ENCODE assay signal across 9 cellular contexts in genomic region chr2:71716697-71717624, GRCh38.
DNase-seq lines count a peak whose midpoint lies in the region; ATAC-seq, FAIRE-seq and TF ChIP-seq lines count a peak whose summit lies in the region.
"Had no signal": no experiment of that assay in that cellular context is flagged by ENCODE, and none has a peak within 500 bp of the region (broad histone marks: within the 10 kb centered on the region; RNA-seq: fewer than 3 reads in every experiment).

No MANE protein-coding gene starts in this region.

- ATAC-seq in K562 (no peak), thoracic aorta (ENCODE audit: insufficient number of reproducible peaks, low FRiP score, low read depth) (peak; percentile 81)
- no peak for ATAC-seq in activated naive CD8-positive, alpha-beta T cell treated with anti-CD3 and anti-CD28 coated beads, Interleukin-2, amount 50 U/mL, for 24 hours

- peaks cover 7 to 40% of the 10 kb centered on the region in 2 experiments; a peak in 4 of 5 replicates for H3K27me3 ChIP-seq in K562 (ENCODE audit: control insufficient read depth in 2 of 2, insufficient read depth in 2 of 2, low read length in 2 of 2)
- no peaks in the 10 kb centered on the region for H3K27me3 ChIP-seq in thoracic aorta (replicated peaks; ENCODE audit: insufficient read depth)
- H3K27me3 ChIP-seq in HAP-1 (ENCODE audit: low read depth), result no peaks in the 10 kb centered on the region
- H3K27me3 ChIP-seq in CD8-positive, alpha-beta memory T cell (ENCODE audit: insufficient read depth, low read length, poor library complexity, severe bottlenecking), result no peaks in the 10 kb centered on the region

- intact Hi-C loops in K562 (cut with micrococcal nuclease), result no loop called here

- H3K36me3 ChIP-seq in K562 (ENCODE audit: control insufficient read depth, insufficient read depth, low read length), result no peaks in the 10 kb centered on the region
- no peaks in the 10 kb centered on the region for H3K36me3 ChIP-seq in thoracic aorta
- H3K36me3 ChIP-seq in HAP-1 (replicated peaks), result no peaks in the 10 kb centered on the region
- H3K36me3 ChIP-seq in CD8-positive, alpha-beta memory T cell (ENCODE audit: insufficient read depth, low read length), result no peaks in the 10 kb centered on the region
- H3K36me3 ChIP-seq: neutrophil had no signal

- CTCF ChIA-PET in K562 (lab: Yijun Ruan, JAX; ENCODE audit: low intra/inter-chr PET ratio), result no interaction called here
- CTCF ChIA-PET in CD8-positive, alpha-beta memory T cell (lab: Charles Lee), result no interaction called here

- no peaks in the 10 kb centered on the region for H3K4me1 Mint-ChIP-seq in CD8-positive, alpha-beta memory T cell
- no peaks in the 10 kb centered on the region for H3K4me1 Mint-ChIP-seq in activated naive CD8-positive, alpha-beta T cell treated with anti-CD3 and anti-CD28 coated beads, Interleukin-2, amount 50 U/mL, for 24 hours

- H3K4me3 Mint-ChIP-seq in CD8-positive, alpha-beta memory T cell, result no peak overlapping the region
- no peak overlapping the region for H3K4me3 Mint-ChIP-seq in activated naive CD8-positive, alpha-beta T cell treated with anti-CD3 and anti-CD28 coated beads, Interleukin-2, amount 50 U/mL, for 24 hours

- TF ChIP-seq POLR2A in K562 (conservative IDR thresholded peaks at IDR 0.05), result no peak

- no peaks in the 10 kb centered on the region for H3K79me2 ChIP-seq in K562 (ENCODE audit: control insufficient read depth, insufficient read depth, low read length)

- H3K27me3 Mint-ChIP-seq in CD8-positive, alpha-beta memory T cell, result peaks cover 8 to 17% of the 10 kb centered on the region in 2 donors
- no peaks in the 10 kb centered on the region for H3K27me3 Mint-ChIP-seq in activated naive CD8-positive, alpha-beta T cell treated with anti-CD3 and anti-CD28 coated beads, Interleukin-2, amount 50 U/mL, for 24 hours

- H2AFZ ChIP-seq in K562 (ENCODE audit: low read depth, low read length), result no peak overlapping the region

- H3K9ac ChIP-seq in K562 (ENCODE audit: insufficient read depth in 1 of 2, low read depth in 2 of 2, low read length in 2 of 2), result no peak overlapping the region

- DNase-seq in HS-27A (ENCODE audit: low read depth), result peak; percentile 59
- peak in 2 of 4 experiments; percentile 8 to 17 for DNase-seq in K562 (ENCODE audit: extremely low read depth in 1 of 4, low spot score in 3 of 4)
- DNase-seq in iris pigment epithelial cell (ENCODE audit: low read depth), result peak; percentile 69
- DNase-seq in thoracic aorta (ENCODE audit: low spot score), result peak; percentile 94
- no peak for DNase-seq in HAP-1 (ENCODE audit: low spot score in 2 of 2)
- no peak for DNase-seq in CD8-positive, alpha-beta memory T cell
- no peak for DNase-seq in activated naive CD8-positive, alpha-beta T cell treated with anti-CD3 and anti-CD28 coated beads, Interleukin-2, amount 50 U/mL, for 24 hours
- DNase-seq in GOT3 (lab: John Stamatoyannopoulos, UW), result no peak

- no peak for TF ChIP-seq RAD21 in K562 (CRISPR knock-in tag; conservative IDR thresholded peaks at IDR 0.05 in 1 of 2, IDR thresholded peaks at IDR 0.05 in 1 of 2)

- H3K36me3 Mint-ChIP-seq in CD8-positive, alpha-beta memory T cell, result no peaks in the 10 kb centered on the region
- H3K36me3 Mint-ChIP-seq in activated naive CD8-positive, alpha-beta T cell treated with anti-CD3 and anti-CD28 coated beads, Interleukin-2, amount 50 U/mL, for 24 hours (ENCODE audit: low read depth), result no peaks in the 10 kb centered on the region

- H3K4me1 ChIP-seq in K562 (replicated peaks in 1 of 2; ENCODE audit: control insufficient read depth in 2 of 2, insufficient read depth in 2 of 2, low read length in 2 of 2) (peaks cover 0 to 3% of the 10 kb centered on the region in 2 experiments; a peak in 1 of 5 replicates), thoracic aorta (ENCODE audit: control insufficient read depth in 1 of 2, low read depth in 2 of 2) (peaks cover 66 to 92% of the 10 kb centered on the region in 2 donors), HAP-1 (no peaks in the 10 kb centered on the region)
- H3K4me1 ChIP-seq in CD8-positive, alpha-beta memory T cell (ENCODE audit: insufficient read depth, low read length), result no peaks in the 10 kb centered on the region

- POLR2A ChIA-PET in K562 (lab: Yijun Ruan, JAX), result no interaction called here
- POLR2A ChIA-PET in CD8-positive, alpha-beta memory T cell (lab: Charles Lee), result no interaction called here

- H3K9me3 Mint-ChIP-seq in CD8-positive, alpha-beta memory T cell, result peaks cover 0 to 3% (median 0%) of the 10 kb centered on the region in 5 donors
- H3K9me3 Mint-ChIP-seq in activated naive CD8-positive, alpha-beta T cell treated with anti-CD3 and anti-CD28 coated beads, Interleukin-2, amount 50 U/mL, for 24 hours, result peaks cover under 1% of the 10 kb centered on the region

- 5% methylated on average over 15 of the region's 17 CpGs for WGBS in K562 (ENCODE audit: insufficient coverage, low coverage, missing lambda C conversion rate)

- H4K20me1 ChIP-seq in K562 (replicated peaks; ENCODE audit: control insufficient read depth, insufficient read depth, low read length), result no peaks in the 10 kb centered on the region

- no peak for TF ChIP-seq EP300 in K562 (IDR thresholded peaks at IDR 0.05; ENCODE audit: low read length)

- in situ Hi-C loops in K562 (cut with MboI) (no loop called here), HAP-1 (cut with MboI; ENCODE audit: low sequenced_read_pairs) (no loop called here)

- H3K27ac ChIP-seq in K562 (ENCODE audit: extremely low read depth, low read depth, low read length), result no peak overlapping the region
- peak overlapping the region; percentile 81 to 87 for H3K27ac ChIP-seq in thoracic aorta
- no peak overlapping the region for H3K27ac ChIP-seq in CD8-positive, alpha-beta memory T cell (ENCODE audit: low read depth, low read length)
- H3K27ac ChIP-seq: neutrophil had no signal

- no peak overlapping the region for H3K4me2 ChIP-seq in K562 (ENCODE audit: insufficient read depth, low read length)

- H3K4me3 ChIP-seq in K562, result no peak overlapping the region
- no peak overlapping the region for H3K4me3 ChIP-seq in thoracic aorta
- no peak overlapping the region for H3K4me3 ChIP-seq in HAP-1
- H3K4me3 ChIP-seq in CD8-positive, alpha-beta memory T cell (ENCODE audit: low read length), result no peak overlapping the region

- no peaks in the 10 kb centered on the region for H3K9me1 ChIP-seq in K562 (ENCODE audit: control insufficient read depth, insufficient read depth, low read length)

- FAIRE-seq in K562 (lab: Jason Lieb, UNC), result no peak

- no TSS peak for BruUV-seq in K562 (replicated peaks; lab: Mats Ljungman, UMichigan)

- TF ChIP-seq CTCF in K562 (IDR thresholded peaks at IDR 0.05 in 2 of 3, conservative IDR thresholded peaks at IDR 0.05 in 1 of 3; ENCODE audit: insufficient read depth in 2 of 3, low read depth in 1 of 3, low read length in 3 of 3) (no peak), thoracic aorta (IDR thresholded peaks at IDR 0.05) (no peak)

- no peak overlapping the region for H3K27ac Mint-ChIP-seq in CD8-positive, alpha-beta memory T cell
- no peak overlapping the region for H3K27ac Mint-ChIP-seq in activated naive CD8-positive, alpha-beta T cell treated with anti-CD3 and anti-CD28 coated beads, Interleukin-2, amount 50 U/mL, for 24 hours

- H3K9me3 ChIP-seq in K562 (replicated peaks; ENCODE audit: control insufficient read depth, insufficient read depth, low read depth, low read length), result no peaks in the 10 kb centered on the region
- no peaks in the 10 kb centered on the region for H3K9me3 ChIP-seq in thoracic aorta
- H3K9me3 ChIP-seq in HAP-1, result no peaks in the 10 kb centered on the region
- H3K9me3 ChIP-seq in CD8-positive, alpha-beta memory T cell (ENCODE audit: low read length), result no peaks in the 10 kb centered on the region
- H3K9me3 ChIP-seq: neutrophil had no signal

TF ChIP-seq in K562, 482 proteins besides CTCF, POLR2A, EP300 and RAD21:
- TF ChIP-seq HDAC3 (IDR thresholded peaks at IDR 0.05; ENCODE audit: borderline replicate concordance, partially characterized antibody), result no peak
- TF ChIP-seq SMAD4 (CRISPR knock-in tag; conservative IDR thresholded peaks at IDR 0.05), result 0 out of 2 replicates have a peak, but pooled peaks have one; percentile 31
- peak; percentile 34; the same call in 1 of the 2 replicates for TF ChIP-seq VEZF1 (CRISPR knock-in tag; IDR thresholded peaks at IDR 0.05)
- TF ChIP-seq ELK1 (CRISPR knock-in tag; IDR thresholded peaks at IDR 0.05), result no peak
- peak; percentile 79 for TF ChIP-seq MEF2D (tag; conservative IDR thresholded peaks at IDR 0.05; ENCODE audit: low read depth)
- no peak for TF ChIP-seq CBX2 (IDR thresholded peaks at IDR 0.05; ENCODE audit: insufficient read depth, low read length, poor library complexity, severe bottlenecking)
- no peak for TF ChIP-seq HES1 (IDR thresholded peaks at IDR 0.05; ENCODE audit: low read depth)
TF ChIP-seq in K562: peak in this region for 3.

Comparison
In these comparisons a context has a peak if more than half of its experiments do, and no peak if none do; other contexts are left out.
1. DNase-seq: peak in HS-27A (single experiment), iris pigment epithelial cell (single experiment) and thoracic aorta (single experiment); none in HAP-1 (0 of 2), CD8-positive, alpha-beta memory T cell (0 of 5), activated naive CD8-positive, alpha-beta T cell treated with anti-CD3 and anti-CD28 coated beads, Interleukin-2, amount 50 U/mL, for 24 hours (single experiment) and GOT3 (single experiment).
2. H3K27ac ChIP-seq: peak in thoracic aorta (2 of 2); none in K562 (single experiment) and CD8-positive, alpha-beta memory T cell (single experiment).